Comparison of ENCODE assay signal across 8 cellular contexts in genomic region chr11:129117595-129118350, GRCh38.
A peak's percentile ranks its signal among the peaks of the same experiment; 100 is the strongest.
DNase-seq lines count a peak whose midpoint lies in the region; ATAC-seq, FAIRE-seq and TF ChIP-seq lines count a peak whose summit lies in the region.

No MANE protein-coding gene starts in this region.

- ATAC-seq in GM19351 (IDR thresholded peaks at IDR 0.05; ENCODE audit: unreplicated experiment) (peak; percentile 91), Panc1 (peak; percentile 86)
- no peak for ATAC-seq in stimulated activated memory B cell treated with anti-CD40 and anti-IgM and Interleukin-4, amounts not matched to agents 10 μg/mL and 1 μg/mL and 100 μg/mL, for 72 hours

- no peak for FAIRE-seq in small intestine (lab: Jason Lieb, UNC)

- H3K4me1 ChIP-seq in Panc1 (ENCODE audit: control insufficient read depth, insufficient read depth, low read length) = peaks cover 41% of the 10 kb centered on the region
- H3K4me1 ChIP-seq in small intestine (ENCODE audit: control insufficient read depth in 2 of 2, insufficient read depth in 1 of 2, low read depth in 1 of 2, low read length in 1 of 2) = no peaks in the 10 kb centered on the region

- no peak overlapping the region for H3K4me3 Mint-ChIP-seq in Calu3 (ENCODE audit: low read depth, unreplicated experiment)
- no peak overlapping the region for H3K4me3 Mint-ChIP-seq in stimulated activated memory B cell treated with anti-CD40 and anti-IgM and Interleukin-4, amounts not matched to agents 10 μg/mL and 1 μg/mL and 100 μg/mL, for 72 hours

- H3K9me3 Mint-ChIP-seq in Calu3 (ENCODE audit: low read depth, unreplicated experiment) = no peaks in the 10 kb centered on the region
- no peaks in the 10 kb centered on the region for H3K9me3 Mint-ChIP-seq in stimulated activated memory B cell treated with anti-CD40 and anti-IgM and Interleukin-4, amounts not matched to agents 10 μg/mL and 1 μg/mL and 100 μg/mL, for 72 hours

- TF ChIP-seq CTCF in Calu3 (IDR thresholded peaks at IDR 0.05; ENCODE audit: unreplicated experiment) (peak; percentile 69), Panc1 (IDR thresholded peaks at IDR 0.05) (peak; percentile 90; the same call in 1 of the 2 replicates)

- no peaks in the 10 kb centered on the region for H3K27me3 Mint-ChIP-seq in Calu3 (ENCODE audit: unreplicated experiment)
- no peaks in the 10 kb centered on the region for H3K27me3 Mint-ChIP-seq in stimulated activated memory B cell treated with anti-CD40 and anti-IgM and Interleukin-4, amounts not matched to agents 10 μg/mL and 1 μg/mL and 100 μg/mL, for 72 hours

- H3K4me1 Mint-ChIP-seq in Calu3 (ENCODE audit: low read depth, unreplicated experiment) = peaks cover 31% of the 10 kb centered on the region
- no peaks in the 10 kb centered on the region for H3K4me1 Mint-ChIP-seq in stimulated activated memory B cell treated with anti-CD40 and anti-IgM and Interleukin-4, amounts not matched to agents 10 μg/mL and 1 μg/mL and 100 μg/mL, for 72 hours

- H3K27ac ChIP-seq in Panc1 (ENCODE audit: low read length) = peak overlapping the region; percentile 71
- no peak overlapping the region for H3K27ac ChIP-seq in small intestine (ENCODE audit: low read depth in 1 of 2, low read length in 1 of 2)

- in situ Hi-C loops in Panc1 (cut with HindIII; ENCODE audit: low pct_unique_long_range_greater_than_20kb, low sequenced_read_pairs) = no loop called here

- H3K36me3 Mint-ChIP-seq in Calu3 (ENCODE audit: insufficient read depth, unreplicated experiment) = peaks cover 7% of the 10 kb centered on the region
- no peaks in the 10 kb centered on the region for H3K36me3 Mint-ChIP-seq in stimulated activated memory B cell treated with anti-CD40 and anti-IgM and Interleukin-4, amounts not matched to agents 10 μg/mL and 1 μg/mL and 100 μg/mL, for 72 hours

- no peak overlapping the region for H3K27ac Mint-ChIP-seq in Calu3 (ENCODE audit: unreplicated experiment)
- H3K27ac Mint-ChIP-seq in stimulated activated memory B cell treated with anti-CD40 and anti-IgM and Interleukin-4, amounts not matched to agents 10 μg/mL and 1 μg/mL and 100 μg/mL, for 72 hours = no peak overlapping the region

- H3K27me3 ChIP-seq in Panc1 (ENCODE audit: control insufficient read depth, insufficient read depth, low read length) (no peaks in the 10 kb centered on the region), small intestine (ENCODE audit: control insufficient read depth in 2 of 2, insufficient read depth in 2 of 2, low read length in 2 of 2) (no peaks in the 10 kb centered on the region)

- WGBS in small intestine, 3 donors = 28 to 35% (median 33%) methylated on average over 6 of the region's 6 CpGs

- DNase-seq in Calu3 (peak; percentile 49), KG1 (lab: John Stamatoyannopoulos, UW) (peak; percentile 60), Panc1 (ENCODE audit: low read depth, low spot score) (peak; percentile 73), amniotic stem cell (lab: John Stamatoyannopoulos, UW) (peak; percentile 11), hippocampal formation (lab: John Stamatoyannopoulos, UW) (peak; percentile 20 to 73), small intestine (peak; percentile 71)

- CTCF ChIA-PET in Calu3 (lab: Charles Lee) = interaction anchor here (0.6 kb wide), 1 partner anchor 144 kb away, joined by 3 read pairs; no protein-coding TSS in a partner anchor
- CTCF ChIA-PET in Panc1 (lab: Charles Lee) = interaction anchor here (0.5 to 1.8 kb wide), 2 partner anchors 21 to 214 kb away, joined by 3 to 6 read pairs; no protein-coding TSS in a partner anchor

- intact Hi-C loops in Calu3 (cut with micrococcal nuclease; ENCODE audit: unreplicated experiment) = loop anchor here (1.0 to 5.0 kb wide), 6 partner anchors 75 to 635 kb away; partner anchors contain the start of gene ARHGAP32
- intact Hi-C loops in Panc1 (cut with micrococcal nuclease; ENCODE audit: unreplicated experiment) = loop anchor here (2.0 to 10.0 kb wide), 5 partner anchors 75 to 627 kb away; partner anchors contain the start of gene ARHGAP32

- H3K4me3 ChIP-seq in Panc1 (ENCODE audit: low read depth in 2 of 2, low read length in 2 of 2) (no peak overlapping the region), small intestine (ENCODE audit: low read depth in 1 of 2, low read length in 2 of 2) (no peak overlapping the region)

- POLR2A ChIA-PET in Panc1 (lab: Charles Lee) = interaction anchor here (0.7 kb wide), 1 partner anchor 209 kb away, joined by 6 read pairs; no protein-coding TSS in a partner anchor

- BruUV-seq in Calu3 (replicated peaks; lab: Mats Ljungman, UMichigan) (no TSS peak), Panc1 (replicated peaks; lab: Mats Ljungman, UMichigan) (no TSS peak)

- H3K36me3 ChIP-seq in Panc1 (ENCODE audit: control insufficient read depth, insufficient read depth, low read length) (peaks cover 3% of the 10 kb centered on the region; the same call in 1 of the 2 replicates), small intestine (ENCODE audit: control insufficient read depth in 2 of 2, insufficient read depth in 2 of 2, low read length in 2 of 2) (peaks cover 0 to 2% of the 10 kb centered on the region in 2 donors)

- no peaks in the 10 kb centered on the region for H3K9me3 ChIP-seq in Panc1 (ENCODE audit: control insufficient read depth, insufficient read depth, low read depth, low read length)
- H3K9me3 ChIP-seq in small intestine (ENCODE audit: control insufficient read depth, low read depth) = no peaks in the 10 kb centered on the region

Comparison
In these comparisons a context has a peak if more than half of its experiments do, and no peak if none do; other contexts are left out.
1. DNase-seq: peak in every context shown above with its lines; median percentile 73 in Panc1; 71 in small intestine; 60 in KG1; 49 in Calu3; 46 in hippocampal formation; 11 in amniotic stem cell.